Comparison of ENCODE assay signal across 28 cellular contexts in genomic region chr18:48151421-48152095, GRCh38.
DNase-seq lines count a peak whose midpoint lies in the region; ATAC-seq, FAIRE-seq and TF ChIP-seq lines count a peak whose summit lies in the region.
"Had no signal": no experiment of that assay in that cellular context is flagged by ENCODE, and none has a peak within 500 bp of the region (broad histone marks: within the 10 kb centered on the region; RNA-seq: fewer than 3 reads in every experiment).

No MANE protein-coding gene starts in this region.

- H3K9me3 Mint-ChIP-seq in astrocyte (ENCODE audit: unreplicated experiment) = no peaks in the 10 kb centered on the region
- no peaks in the 10 kb centered on the region for H3K9me3 Mint-ChIP-seq in nephron progenitor cell
- no peaks in the 10 kb centered on the region for H3K9me3 Mint-ChIP-seq in naive thymus-derived CD4-positive, alpha-beta T cell
- H3K9me3 Mint-ChIP-seq: activated CD8-positive, alpha-beta T cell treated with anti-CD3 and anti-CD28 coated beads for 36 hours; immature natural killer cell; stimulated activated naive B cell treated with anti-CD40 and anti-IgM and Interleukin-4, amounts not matched to agents 10 μg/mL and 1 μg/mL and 100 μg/mL, for 72 hours; T-cell had no signal

- H3K27ac ChIP-seq in astrocyte (ENCODE audit: low read depth, low read length) = no peak overlapping the region
- no peak overlapping the region for H3K27ac ChIP-seq in transverse colon
- H3K27ac ChIP-seq in naive thymus-derived CD4-positive, alpha-beta T cell (ENCODE audit: low read depth, low read length) = no peak overlapping the region
- H3K27ac ChIP-seq: body of pancreas, SJSA1, thoracic aorta had no signal

- H3K79me2 ChIP-seq in astrocyte (ENCODE audit: insufficient read depth, low read length) = no peaks in the 10 kb centered on the region

- TF ChIP-seq EP300 in transverse colon (IDR thresholded peaks at IDR 0.05; ENCODE audit: low read depth) = no peak

- DNase-seq in left ventricle myocardium superior (no peak), cardiac septum (ENCODE audit: low spot score) (no peak), astrocyte (ENCODE audit: low read depth) (no peak), nephron progenitor cell (no peak), transverse colon (peak; percentile 47), retina (no peak), NK-92 (lab: John Stamatoyannopoulos, UW; ENCODE audit: unreplicated experiment) (no peak)
- DNase-seq in naive thymus-derived CD4-positive, alpha-beta T cell = no peak
- DNase-seq: ACHN; activated CD4-positive, CD25-positive, alpha-beta regulatory T cell treated with anti-CD3 and anti-CD28 coated beads, Interleukin-2, amount 50 U/mL, for 72 hours; activated CD8-positive, alpha-beta T cell treated with anti-CD3 and anti-CD28 coated beads for 36 hours; body of pancreas; COR-L47; erythroblast; foreskin melanocyte; H7; immature natural killer cell; NCI-H1048; NCI-H187; NK-92 treated with Interleukin-12 subunit alpha and Interleukin-12 subunit beta, amount 100 ng/mL, for 24 hours; stimulated activated CD4-positive, alpha-beta T cell treated with anti-CD3 and anti-CD28 coated beads, Interleukin-4, amount 100 ng/mL, for 1 hour; stimulated activated naive B cell treated with anti-CD40 and anti-IgM and Interleukin-4, amounts not matched to agents 10 μg/mL and 1 μg/mL and 100 μg/mL, for 72 hours; T-cell had no signal

- no peak for FAIRE-seq in astrocyte (lab: Jason Lieb, UNC)
- FAIRE-seq: GM12891, TTC549 had no signal

- intact Hi-C loops in left ventricle myocardium superior (cut with micrococcal nuclease) = no loop called here
- intact Hi-C loops in cardiac septum (cut with DNase I) = no loop called here
- intact Hi-C loops in transverse colon (cut with DNase I; ENCODE audit: low total_unique reads) = no loop called here
- intact Hi-C loops in naive thymus-derived CD4-positive, alpha-beta T cell (cut with micrococcal nuclease) = no loop called here

- H3K27ac Mint-ChIP-seq in astrocyte (ENCODE audit: unreplicated experiment) = peak overlapping the region; percentile 38
- peak overlapping the region; percentile 70 for H3K27ac Mint-ChIP-seq in nephron progenitor cell
- no peak overlapping the region for H3K27ac Mint-ChIP-seq in naive thymus-derived CD4-positive, alpha-beta T cell
- H3K27ac Mint-ChIP-seq: activated CD8-positive, alpha-beta T cell treated with anti-CD3 and anti-CD28 coated beads for 36 hours; immature natural killer cell; stimulated activated naive B cell treated with anti-CD40 and anti-IgM and Interleukin-4, amounts not matched to agents 10 μg/mL and 1 μg/mL and 100 μg/mL, for 72 hours; T-cell had no signal

- in situ Hi-C loops in transverse colon (cut with MboI; ENCODE audit: low pct_ligation_motif_present in 1 of 4, low pct_unique_long_range_greater_than_20kb in 1 of 4, low sequenced_read_pairs in 3 of 4) = no loop called here

- POLR2A ChIA-PET in naive thymus-derived CD4-positive, alpha-beta T cell (lab: Charles Lee) = no interaction called here

- H3K4me3 Mint-ChIP-seq in astrocyte (ENCODE audit: unreplicated experiment) (no peak overlapping the region), nephron progenitor cell (no peak overlapping the region)
- H3K4me3 Mint-ChIP-seq in naive thymus-derived CD4-positive, alpha-beta T cell = no peak overlapping the region
- H3K4me3 Mint-ChIP-seq: activated CD8-positive, alpha-beta T cell treated with anti-CD3 and anti-CD28 coated beads for 36 hours; immature natural killer cell; stimulated activated naive B cell treated with anti-CD40 and anti-IgM and Interleukin-4, amounts not matched to agents 10 μg/mL and 1 μg/mL and 100 μg/mL, for 72 hours; T-cell had no signal

- H3K9ac ChIP-seq in astrocyte (ENCODE audit: low read length) = no peak overlapping the region

- H3K4me3 ChIP-seq in astrocyte (ENCODE audit: insufficient read depth, low read depth, low read length) (no peak overlapping the region), transverse colon (no peak overlapping the region)
- no peak overlapping the region for H3K4me3 ChIP-seq in naive thymus-derived CD4-positive, alpha-beta T cell (ENCODE audit: low read length)
- H3K4me3 ChIP-seq: body of pancreas, SJSA1, thoracic aorta had no signal

- H3K36me3 ChIP-seq in astrocyte (ENCODE audit: insufficient read depth, low read length) = no peaks in the 10 kb centered on the region
- H3K36me3 ChIP-seq in transverse colon = no peaks in the 10 kb centered on the region
- H3K36me3 ChIP-seq in naive thymus-derived CD4-positive, alpha-beta T cell (ENCODE audit: control insufficient read depth in 2 of 3, insufficient read depth in 3 of 3, low read length in 3 of 3) = no peaks in the 10 kb centered on the region
- H3K36me3 ChIP-seq: SJSA1, thoracic aorta had no signal

- no peaks in the 10 kb centered on the region for H4K20me1 ChIP-seq in astrocyte (ENCODE audit: insufficient read depth, low read length)

- H3K4me1 Mint-ChIP-seq in astrocyte (ENCODE audit: low read depth, unreplicated experiment) (peaks cover 23% of the 10 kb centered on the region), nephron progenitor cell (peaks cover 11% of the 10 kb centered on the region)
- no peaks in the 10 kb centered on the region for H3K4me1 Mint-ChIP-seq in naive thymus-derived CD4-positive, alpha-beta T cell
- H3K4me1 Mint-ChIP-seq: immature natural killer cell; stimulated activated naive B cell treated with anti-CD40 and anti-IgM and Interleukin-4, amounts not matched to agents 10 μg/mL and 1 μg/mL and 100 μg/mL, for 72 hours; T-cell had no signal

- no peak overlapping the region for H2AFZ ChIP-seq in astrocyte (ENCODE audit: low read depth, low read length)

- H3K4me1 ChIP-seq in astrocyte (ENCODE audit: insufficient read depth, low read length) (peaks cover 6% of the 10 kb centered on the region), transverse colon (peaks cover 0 to 15% (median 10%) of the 10 kb centered on the region in 4 donors)
- no peaks in the 10 kb centered on the region for H3K4me1 ChIP-seq in naive thymus-derived CD4-positive, alpha-beta T cell (ENCODE audit: control insufficient read depth in 2 of 2, insufficient read depth in 2 of 2, low read length in 2 of 2)

- H3K27me3 ChIP-seq in astrocyte (ENCODE audit: insufficient read depth, low read length) = no peaks in the 10 kb centered on the region
- no peaks in the 10 kb centered on the region for H3K27me3 ChIP-seq in transverse colon
- peaks cover 0 to 3% of the 10 kb centered on the region in 2 donors for H3K27me3 ChIP-seq in naive thymus-derived CD4-positive, alpha-beta T cell (ENCODE audit: control insufficient read depth in 2 of 2, insufficient read depth in 2 of 2, low read length in 2 of 2)
- H3K27me3 ChIP-seq: body of pancreas had no signal

- ATAC-seq in left ventricle myocardium superior = peak; percentile 30
- ATAC-seq in naive thymus-derived CD4-positive, alpha-beta T cell = no peak
- ATAC-seq: activated CD8-positive, alpha-beta T cell treated with anti-CD3 and anti-CD28 coated beads for 36 hours; body of pancreas; Panc1; stimulated activated naive B cell treated with anti-CD40 and anti-IgM and Interleukin-4, amounts not matched to agents 10 μg/mL and 1 μg/mL and 100 μg/mL, for 72 hours; T-cell had no signal

- H3K4me2 ChIP-seq in astrocyte (ENCODE audit: low read length) = no peak overlapping the region

- H3K9me3 ChIP-seq in astrocyte (ENCODE audit: insufficient read depth, low read depth, low read length) (no peaks in the 10 kb centered on the region), transverse colon (no peaks in the 10 kb centered on the region)
- H3K9me3 ChIP-seq in naive thymus-derived CD4-positive, alpha-beta T cell (ENCODE audit: control insufficient read depth in 2 of 3, low read length in 3 of 3) = no peaks in the 10 kb centered on the region
- H3K9me3 ChIP-seq: body of pancreas, SJSA1, thoracic aorta had no signal

- WGBS in transverse colon (ENCODE audit: low coverage in 1 of 2), 2 donors = 74% methylated on average over 11 of the region's 11 CpGs; no CpG with 5 or more reads in 1 of the 2 donors

- TF ChIP-seq POLR2A in transverse colon (IDR thresholded peaks at IDR 0.05) = no peak

- peaks cover 16% of the 10 kb centered on the region for H3K27me3 Mint-ChIP-seq in astrocyte (ENCODE audit: low read depth, unreplicated experiment)
- peaks cover 14% of the 10 kb centered on the region for H3K27me3 Mint-ChIP-seq in nephron progenitor cell (ENCODE audit: low read depth, poor library complexity)
- peaks cover 0 to 36% (median 14%) of the 10 kb centered on the region in 5 donors for H3K27me3 Mint-ChIP-seq in naive thymus-derived CD4-positive, alpha-beta T cell

- CTCF ChIA-PET in naive thymus-derived CD4-positive, alpha-beta T cell (lab: Charles Lee) = no interaction called here

- H3K36me3 Mint-ChIP-seq in astrocyte (ENCODE audit: low read depth, unreplicated experiment) = no peaks in the 10 kb centered on the region
- H3K36me3 Mint-ChIP-seq in nephron progenitor cell (ENCODE audit: low read depth) = no peaks in the 10 kb centered on the region
- no peaks in the 10 kb centered on the region for H3K36me3 Mint-ChIP-seq in naive thymus-derived CD4-positive, alpha-beta T cell
- H3K36me3 Mint-ChIP-seq: immature natural killer cell; stimulated activated naive B cell treated with anti-CD40 and anti-IgM and Interleukin-4, amounts not matched to agents 10 μg/mL and 1 μg/mL and 100 μg/mL, for 72 hours; T-cell had no signal

- TF ChIP-seq CTCF in astrocyte (IDR thresholded peaks at IDR 0.05; ENCODE audit: insufficient read depth, low read depth, low read length) = no peak
- no peak for TF ChIP-seq CTCF in nephron progenitor cell (IDR thresholded peaks at IDR 0.05)
- no peak for TF ChIP-seq CTCF in transverse colon (IDR thresholded peaks at IDR 0.05)

Comparison
In these comparisons a context has a peak if more than half of its experiments do, and no peak if none do; other contexts are left out.
1. H3K27ac Mint-ChIP-seq: peak in astrocyte (single experiment) and nephron progenitor cell (single experiment); none in naive thymus-derived CD4-positive, alpha-beta T cell (0 of 9).